Comparison of ENCODE assay signal across 31 cellular contexts in the genomic region with DNA sequence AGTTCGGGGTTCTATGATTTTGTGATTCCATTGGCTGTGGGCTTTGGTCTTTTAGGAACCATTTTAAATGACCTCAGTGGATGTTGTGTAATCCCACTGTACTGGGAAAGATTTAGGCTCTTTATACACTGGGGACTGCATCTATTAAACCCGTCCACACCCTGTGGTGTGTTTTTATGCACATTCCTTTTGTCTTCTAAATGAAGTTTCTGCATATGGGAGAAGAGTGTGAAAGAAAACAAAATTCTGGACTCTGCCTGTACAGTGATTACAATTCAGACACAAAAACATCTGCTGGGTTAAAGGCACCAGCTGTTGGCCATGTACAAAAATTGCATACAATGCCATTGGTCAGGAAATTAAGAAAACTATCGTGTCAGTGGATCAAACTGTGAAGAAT.
A peak's percentile ranks its signal among the peaks of the same experiment; 100 is the strongest.
DNase-seq lines count a peak whose midpoint lies in the region; ATAC-seq and TF ChIP-seq lines count a peak whose summit lies in the region.
"Had no signal": no experiment of that assay in that cellular context is flagged by ENCODE, and none has a peak within 500 bp of the region (broad histone marks: within the 10 kb centered on the region; RNA-seq: fewer than 3 reads in every experiment).

No MANE protein-coding gene starts in this region.

- CTCF ChIA-PET in WTC11 (lab: Charles Lee), result no interaction called here

- no peak for TF ChIP-seq CTCF in WTC11 (IDR thresholded peaks at IDR 0.05)
- no peak for TF ChIP-seq CTCF in fibroblast of villous mesenchyme (IDR thresholded peaks at IDR 0.05; ENCODE audit: insufficient read depth, low read depth, low read length)
- no peak for TF ChIP-seq CTCF in neural progenitor cell (IDR thresholded peaks at IDR 0.05)
- no peak for TF ChIP-seq CTCF in body of pancreas (IDR thresholded peaks at IDR 0.05)

- H3K27ac ChIP-seq in neural progenitor cell, result no peak overlapping the region
- no peak overlapping the region for H3K27ac ChIP-seq in body of pancreas
- H3K27ac ChIP-seq: A549, cardiac muscle cell, Peyer's patch, SJCRH30, testis, vagina had no signal

- intact Hi-C loops in body of pancreas (cut with DNase I), result no loop called here

- no peak for TF ChIP-seq POLR2A in body of pancreas (IDR thresholded peaks at IDR 0.05)

- H3K9me3 Mint-ChIP-seq in WTC11 (peaks cover 22% of the 10 kb centered on the region), neural progenitor cell (peaks cover 12% of the 10 kb centered on the region)
- H3K9me3 Mint-ChIP-seq: activated naive CD4-positive, alpha-beta T cell treated with anti-CD3 and anti-CD28 coated beads, Interleukin-2, amount 10 ng/mL, durations not matched to agents 7 days and 5 days; activated T-helper 1 cell treated with anti-CD3 and anti-CD28 coated beads, Interleukin-12 subunit alpha, Interleukin-12 subunit beta, Interleukin-2, Interleukin-4 antibody, amounts not matched to agents 30 ng/mL and 10 ng/mL and 1 ng/mL, durations not matched to agents 14 hours and 24 hours and 36 hours; dendritic cell treated with granulocyte-macrophage colony-stimulating factor and Interleukin-4, amounts not matched to agents 40 ng/mL and 50 ng/mL, for 4 days had no signal

- H3K27ac Mint-ChIP-seq in WTC11 (peak overlapping the region; percentile 63; the same call in 1 of the 2 replicates), neural progenitor cell (peak overlapping the region; percentile 57)
- H3K27ac Mint-ChIP-seq: activated naive CD4-positive, alpha-beta T cell treated with anti-CD3 and anti-CD28 coated beads, Interleukin-2, amount 10 ng/mL, durations not matched to agents 7 days and 5 days; activated T-helper 1 cell treated with anti-CD3 and anti-CD28 coated beads, Interleukin-12 subunit alpha, Interleukin-12 subunit beta, Interleukin-2, Interleukin-4 antibody, amounts not matched to agents 30 ng/mL and 10 ng/mL and 1 ng/mL, durations not matched to agents 14 hours and 24 hours and 36 hours; dendritic cell treated with granulocyte-macrophage colony-stimulating factor and Interleukin-4, amounts not matched to agents 40 ng/mL and 50 ng/mL, for 4 days; endodermal cell; H9; progenitor cell of endocrine pancreas had no signal

- 54 to 68% methylated on average over 3 of the region's 3 CpGs for WGBS in body of pancreas, 2 donors

- no peak overlapping the region for H3K9ac ChIP-seq in neural progenitor cell

- H3K4me2 ChIP-seq in neural progenitor cell, result no peak overlapping the region
- H3K4me2 ChIP-seq: A549 had no signal

- H3K4me3 Mint-ChIP-seq in WTC11 (no peak overlapping the region), neural progenitor cell (no peak overlapping the region)
- H3K4me3 Mint-ChIP-seq: activated naive CD4-positive, alpha-beta T cell treated with anti-CD3 and anti-CD28 coated beads, Interleukin-2, amount 10 ng/mL, durations not matched to agents 7 days and 5 days; activated T-helper 1 cell treated with anti-CD3 and anti-CD28 coated beads, Interleukin-12 subunit alpha, Interleukin-12 subunit beta, Interleukin-2, Interleukin-4 antibody, amounts not matched to agents 30 ng/mL and 10 ng/mL and 1 ng/mL, durations not matched to agents 14 hours and 24 hours and 36 hours; dendritic cell treated with granulocyte-macrophage colony-stimulating factor and Interleukin-4, amounts not matched to agents 40 ng/mL and 50 ng/mL, for 4 days; endodermal cell; H9 had no signal

- no peaks in the 10 kb centered on the region for H4K20me1 ChIP-seq in neural progenitor cell (ENCODE audit: low read depth)

- H3K4me1 Mint-ChIP-seq in WTC11 (peaks cover 14% of the 10 kb centered on the region), neural progenitor cell (peaks cover 3% of the 10 kb centered on the region)
- H3K4me1 Mint-ChIP-seq: activated naive CD4-positive, alpha-beta T cell treated with anti-CD3 and anti-CD28 coated beads, Interleukin-2, amount 10 ng/mL, durations not matched to agents 7 days and 5 days; endodermal cell had no signal

- H3K36me3 ChIP-seq in neural progenitor cell (no peaks in the 10 kb centered on the region), body of pancreas (replicated peaks in 1 of 2; ENCODE audit: insufficient read depth in 1 of 2, low read depth in 2 of 2) (no peaks in the 10 kb centered on the region)
- H3K36me3 ChIP-seq: cardiac muscle cell, esophagus muscularis mucosa, Peyer's patch, SJCRH30, vagina had no signal

- H3K27me3 Mint-ChIP-seq in WTC11 (ENCODE audit: low read depth) (no peaks in the 10 kb centered on the region), neural progenitor cell (ENCODE audit: insufficient read depth, low read depth) (no peaks in the 10 kb centered on the region)
- H3K27me3 Mint-ChIP-seq: activated naive CD4-positive, alpha-beta T cell treated with anti-CD3 and anti-CD28 coated beads, Interleukin-2, amount 10 ng/mL, durations not matched to agents 7 days and 5 days; dendritic cell treated with granulocyte-macrophage colony-stimulating factor and Interleukin-4, amounts not matched to agents 40 ng/mL and 50 ng/mL, for 4 days; progenitor cell of endocrine pancreas had no signal

- H2AFZ ChIP-seq in neural progenitor cell (replicated peaks), result peak overlapping the region; percentile 66

- H3F3A ChIP-seq in neural progenitor cell (ENCODE audit: low read depth), result no peaks in the 10 kb centered on the region

- no peak overlapping the region for H3K4me3 ChIP-seq in fibroblast of villous mesenchyme (ENCODE audit: low read depth, low read length)
- H3K4me3 ChIP-seq in neural progenitor cell, result no peak overlapping the region
- no peak overlapping the region for H3K4me3 ChIP-seq in body of pancreas
- H3K4me3 ChIP-seq: A549, cardiac muscle cell, esophagus muscularis mucosa, Peyer's patch, SJCRH30, testis, vagina had no signal

- H3K9me3 ChIP-seq in neural progenitor cell (ENCODE audit: low read depth) (no peaks in the 10 kb centered on the region), body of pancreas (no peaks in the 10 kb centered on the region)
- H3K9me3 ChIP-seq: A549, esophagus muscularis mucosa, Peyer's patch, testis, vagina had no signal

- DNase-seq in AG08395 (ENCODE audit: low spot score) (peak; percentile 8), WTC11 (ENCODE audit: low spot score) (no peak), fibroblast of villous mesenchyme (ENCODE audit: low read depth) (peak; percentile 61), neural progenitor cell (ENCODE audit: low spot score) (no peak), body of pancreas (no peak), left lobe of liver (ENCODE audit: low spot score) (no peak)
- DNase-seq: activated CD4-positive, alpha-beta T cell treated with anti-CD3 and anti-CD28 coated beads, Interleukin-2, amount 50 U/mL, for 48 hours; activated CD4-positive, CD25-positive, alpha-beta regulatory T cell; activated CD8-positive, alpha-beta memory T cell treated with anti-CD3 and anti-CD28 coated beads, Interleukin-2, amount 50 U/mL, for 4 hours; activated naive CD4-positive, alpha-beta T cell treated with anti-CD3 and anti-CD28 coated beads, Interleukin-2, amount 10 ng/mL, durations not matched to agents 7 days and 5 days; amygdala; DMS53; endodermal cell; H9; NCI-H1092 treated with DMSO at 0.1 percent for 48 hours; NCI-H187 treated with DMSO at 0.1 percent for 48 hours; NCI-H226; NCI-H69; Peyer's patch; SJCRH30; stimulated activated naive CD4-positive, alpha-beta T cell treated with Interleukin-2 at 50 U/mL for 16 hours; testis had no signal

- H3K36me3 Mint-ChIP-seq in WTC11, result peaks cover 16% of the 10 kb centered on the region
- H3K36me3 Mint-ChIP-seq in neural progenitor cell, result no peaks in the 10 kb centered on the region
- H3K36me3 Mint-ChIP-seq: activated naive CD4-positive, alpha-beta T cell treated with anti-CD3 and anti-CD28 coated beads, Interleukin-2, amount 10 ng/mL, durations not matched to agents 7 days and 5 days had no signal

- ATAC-seq in WTC11, result no peak
- no peak for ATAC-seq in GM18517 (IDR thresholded peaks at IDR 0.05; ENCODE audit: unreplicated experiment)
- no peak for ATAC-seq in body of pancreas
- no peak for ATAC-seq in GM18519 (IDR thresholded peaks at IDR 0.05; ENCODE audit: low FRiP score, unreplicated experiment)
- no peak for ATAC-seq in left lobe of liver
- ATAC-seq: A549 had no signal

- no peaks in the 10 kb centered on the region for H3K79me2 ChIP-seq in neural progenitor cell (ENCODE audit: low read depth)

- H3K27me3 ChIP-seq in neural progenitor cell (no peaks in the 10 kb centered on the region), body of pancreas (no peaks in the 10 kb centered on the region)
- H3K27me3 ChIP-seq: cardiac muscle cell, esophagus muscularis mucosa, Peyer's patch, SJCRH30, testis, vagina had no signal

- H3K4me1 ChIP-seq in neural progenitor cell, result no peaks in the 10 kb centered on the region
- no peaks in the 10 kb centered on the region for H3K4me1 ChIP-seq in body of pancreas
- H3K4me1 ChIP-seq: A549, esophagus muscularis mucosa, Peyer's patch, testis, vagina had no signal

- POLR2A ChIA-PET in WTC11 (lab: Charles Lee), result no interaction called here

TF ChIP-seq in WTC11, 78 proteins besides CTCF, POLR2A, EP300 and RAD21 (continues in another document):
- no peak for TF ChIP-seq ZNF263 (CRISPR knock-in tag; IDR thresholded peaks at IDR 0.05; ENCODE audit: low read depth)
- no peak for TF ChIP-seq RELA (CRISPR knock-in tag; IDR thresholded peaks at IDR 0.05; ENCODE audit: borderline replicate concordance)
- no peak for TF ChIP-seq ELF4 (CRISPR knock-in tag; IDR thresholded peaks at IDR 0.05; ENCODE audit: low read depth)
- no peak for TF ChIP-seq IRF1 (CRISPR knock-in tag; IDR thresholded peaks at IDR 0.05)
- no peak for TF ChIP-seq MYBL2 (CRISPR knock-in tag; IDR thresholded peaks at IDR 0.05)
- TF ChIP-seq ZNF138 (CRISPR knock-in tag; conservative IDR thresholded peaks at IDR 0.05), result no peak
- no peak for TF ChIP-seq ATF2 (CRISPR knock-in tag; IDR thresholded peaks at IDR 0.05; ENCODE audit: borderline replicate concordance, low read depth)
- no peak for TF ChIP-seq NR2C2 (CRISPR knock-in tag; IDR thresholded peaks at IDR 0.05)

Comparison
In these comparisons a context has a peak if more than half of its experiments do, and no peak if none do; other contexts are left out.
1. DNase-seq: peak in AG08395 (single experiment) and fibroblast of villous mesenchyme (single experiment); none in WTC11 (single experiment), neural progenitor cell (single experiment), body of pancreas (0 of 4) and left lobe of liver (single experiment).